In the genomic region with DNA sequence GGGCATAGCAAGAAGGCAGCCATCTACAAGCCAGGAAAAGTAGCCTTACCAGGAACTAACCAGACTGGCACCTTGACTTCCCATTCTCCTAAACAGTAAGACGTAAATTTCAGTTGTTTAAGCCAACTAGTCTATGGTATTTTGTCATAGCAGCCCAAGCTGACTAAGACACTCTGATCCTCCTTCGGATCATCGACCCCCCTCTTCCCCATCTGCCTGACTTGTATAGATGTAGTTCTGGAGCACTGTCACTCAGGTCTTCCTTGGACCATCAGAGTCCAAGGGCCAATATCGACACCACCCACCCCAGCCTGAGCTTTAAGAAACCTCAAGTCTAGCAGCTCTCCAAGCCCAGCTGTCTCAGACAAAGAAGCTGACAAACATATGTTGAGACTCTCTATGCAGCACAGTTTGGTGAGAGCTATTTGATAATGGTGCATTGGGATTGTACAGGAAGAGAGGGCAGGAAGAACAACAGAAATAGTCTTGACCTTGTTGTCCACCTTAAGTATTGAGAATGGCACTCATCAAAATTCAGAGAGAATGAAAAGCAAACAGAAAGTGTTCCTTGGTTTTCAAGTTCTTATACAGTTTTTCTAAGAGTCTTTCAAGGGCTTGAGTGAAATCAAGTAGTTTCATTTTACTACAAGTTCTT, we compare ENCODE assay signal across 10 cellular contexts.
DNase-seq lines count a peak whose midpoint lies in the region; ATAC-seq and TF ChIP-seq lines count a peak whose summit lies in the region.
"Had no signal": no experiment of that assay in that cellular context is flagged by ENCODE, and none has a peak within 500 bp of the region (broad histone marks: within the 10 kb centered on the region; RNA-seq: fewer than 3 reads in every experiment).

No MANE protein-coding gene starts in this region.

- H3K27ac ChIP-seq in fibroblast of lung (ENCODE audit: insufficient read depth, low read length) (peak overlapping the region; percentile 89), upper lobe of right lung (no peak overlapping the region), psoas muscle (no peak overlapping the region)

- H3K4me1 ChIP-seq in fibroblast of lung (ENCODE audit: control insufficient read depth, extremely low read depth, insufficient read depth, low read length) (peaks cover 21% of the 10 kb centered on the region), upper lobe of right lung (peaks cover 13% of the 10 kb centered on the region), psoas muscle (no peaks in the 10 kb centered on the region)

- no peak for TF ChIP-seq CTCF in fibroblast of lung (conservative IDR thresholded peaks at IDR 0.05 in 1 of 2, IDR thresholded peaks at IDR 0.05 in 1 of 2; ENCODE audit: low read depth in 1 of 2, low read length in 2 of 2)
- TF ChIP-seq CTCF in upper lobe of right lung (IDR thresholded peaks at IDR 0.05) = no peak
- TF ChIP-seq CTCF in psoas muscle (IDR thresholded peaks at IDR 0.05) = no peak

- peaks cover 6% of the 10 kb centered on the region for H3K27me3 Mint-ChIP-seq in activated T-cell treated with anti-CD3 and anti-CD28 coated beads, Interleukin-2, amount 50 U/mL, for 72 hours (ENCODE audit: low read depth)
- H3K27me3 Mint-ChIP-seq in activated T-cell treated with anti-CD3 and anti-CD28 coated beads, Interleukin-2, amount 50 U/mL, for 4 hours (ENCODE audit: low read depth) = peaks cover 9% of the 10 kb centered on the region

- H3K79me2 ChIP-seq in fibroblast of lung (ENCODE audit: control insufficient read depth, insufficient read depth, low read length) = no peaks in the 10 kb centered on the region

- H3K36me3 Mint-ChIP-seq in activated T-cell treated with anti-CD3 and anti-CD28 coated beads, Interleukin-2, amount 50 U/mL, for 72 hours (ENCODE audit: insufficient read depth in 2 of 2) = no peaks in the 10 kb centered on the region
- no peaks in the 10 kb centered on the region for H3K36me3 Mint-ChIP-seq in activated T-cell treated with anti-CD3 and anti-CD28 coated beads, Interleukin-2, amount 50 U/mL, for 4 hours (ENCODE audit: insufficient read depth)

- H4K20me1 ChIP-seq in fibroblast of lung (ENCODE audit: control insufficient read depth, extremely low read depth, insufficient read depth, low read length) = no peaks in the 10 kb centered on the region

- H3K4me3 ChIP-seq in fibroblast of lung (replicated peaks in 1 of 4; ENCODE audit: control extremely low read depth in 1 of 4, insufficient read depth in 1 of 4, low read depth in 3 of 4, low read length in 4 of 4) (no peak overlapping the region), upper lobe of right lung (no peak overlapping the region), psoas muscle (no peak overlapping the region)
- H3K4me3 ChIP-seq: spleen had no signal

- no peak for ATAC-seq in activated T-cell treated with anti-CD3 and anti-CD28 coated beads, Interleukin-2, amount 50 U/mL, for 72 hours (replicated peaks in 1 of 2)
- no peak for ATAC-seq in activated T-cell treated with anti-CD3 and anti-CD28 coated beads, Interleukin-2, amount 50 U/mL, for 4 hours
- peak; percentile 28 for ATAC-seq in HG03432 (IDR thresholded peaks at IDR 0.05; ENCODE audit: unreplicated experiment)
- ATAC-seq in upper lobe of right lung = peak; percentile 62
- ATAC-seq in psoas muscle = no peak
- ATAC-seq: effector memory CD8-positive, alpha-beta T cell had no signal

- H2AFZ ChIP-seq in fibroblast of lung (ENCODE audit: low read length) = no peak overlapping the region

- 47 to 65% (median 48%) methylated on average over 4 of the region's 4 CpGs for WGBS in psoas muscle, 3 donors

- DNase-seq in activated T-cell treated with anti-CD3 and anti-CD28 coated beads, Interleukin-2, amount 50 U/mL, for 72 hours = no peak
- no peak for DNase-seq in activated T-cell treated with anti-CD3 and anti-CD28 coated beads, Interleukin-2, amount 50 U/mL, for 4 hours
- peak in 1 of 2 donors; percentile 43 for DNase-seq in fibroblast of lung (ENCODE audit: low read depth in 2 of 2)
- no peak for DNase-seq in upper lobe of right lung
- DNase-seq in hypothalamus (lab: John Stamatoyannopoulos, UW) = no peak
- no peak for DNase-seq in psoas muscle
- no peak for DNase-seq in hepatic stellate cell (ENCODE audit: low spot score)
- DNase-seq: effector memory CD8-positive, alpha-beta T cell; spleen had no signal

- H3K36me3 ChIP-seq in fibroblast of lung (ENCODE audit: control insufficient read depth, insufficient read depth, low read length) (no peaks in the 10 kb centered on the region), upper lobe of right lung (no peaks in the 10 kb centered on the region), psoas muscle (ENCODE audit: insufficient read depth in 1 of 2, low read depth in 1 of 2) (no peaks in the 10 kb centered on the region)
- H3K36me3 ChIP-seq: spleen had no signal

- peaks cover 41% of the 10 kb centered on the region for H3K4me1 Mint-ChIP-seq in activated T-cell treated with anti-CD3 and anti-CD28 coated beads, Interleukin-2, amount 50 U/mL, for 72 hours (ENCODE audit: low read depth)
- peaks cover 8% of the 10 kb centered on the region for H3K4me1 Mint-ChIP-seq in activated T-cell treated with anti-CD3 and anti-CD28 coated beads, Interleukin-2, amount 50 U/mL, for 4 hours (ENCODE audit: low read depth)

- no peaks in the 10 kb centered on the region for H3K9me3 Mint-ChIP-seq in activated T-cell treated with anti-CD3 and anti-CD28 coated beads, Interleukin-2, amount 50 U/mL, for 72 hours
- no peaks in the 10 kb centered on the region for H3K9me3 Mint-ChIP-seq in activated T-cell treated with anti-CD3 and anti-CD28 coated beads, Interleukin-2, amount 50 U/mL, for 4 hours
- H3K9me3 Mint-ChIP-seq: effector memory CD8-positive, alpha-beta T cell had no signal

- no peak overlapping the region for H3K9ac ChIP-seq in fibroblast of lung (ENCODE audit: insufficient read depth, low read length)

- H3K4me3 Mint-ChIP-seq in activated T-cell treated with anti-CD3 and anti-CD28 coated beads, Interleukin-2, amount 50 U/mL, for 72 hours = peak overlapping the region in 1 of 2 donors; percentile 29
- H3K4me3 Mint-ChIP-seq in activated T-cell treated with anti-CD3 and anti-CD28 coated beads, Interleukin-2, amount 50 U/mL, for 4 hours = no peak overlapping the region
- H3K4me3 Mint-ChIP-seq: effector memory CD8-positive, alpha-beta T cell had no signal

- intact Hi-C loops in upper lobe of right lung (cut with DNase I) = no loop called here
- intact Hi-C loops in psoas muscle (cut with DNase I) = no loop called here

- H3K27ac Mint-ChIP-seq in activated T-cell treated with anti-CD3 and anti-CD28 coated beads, Interleukin-2, amount 50 U/mL, for 72 hours = peak overlapping the region; percentile 34
- H3K27ac Mint-ChIP-seq: effector memory CD8-positive, alpha-beta T cell had no signal

- H3K4me2 ChIP-seq in fibroblast of lung (ENCODE audit: extremely low read depth, insufficient read depth, low read length) = peak overlapping the region; percentile 79

- H3K9me3 ChIP-seq in fibroblast of lung (ENCODE audit: control insufficient read depth, insufficient read depth, low read depth, low read length) (no peaks in the 10 kb centered on the region), upper lobe of right lung (no peaks in the 10 kb centered on the region), psoas muscle (no peaks in the 10 kb centered on the region)
- H3K9me3 ChIP-seq: spleen had no signal

- H3K27me3 ChIP-seq in fibroblast of lung (ENCODE audit: control insufficient read depth, insufficient read depth, low read length) (no peaks in the 10 kb centered on the region), upper lobe of right lung (no peaks in the 10 kb centered on the region), psoas muscle (ENCODE audit: insufficient read depth in 3 of 3, low read length in 2 of 3) (no peaks in the 10 kb centered on the region)
- H3K27me3 ChIP-seq: spleen had no signal

Comparison
In these comparisons a context has a peak if more than half of its experiments do, and no peak if none do; other contexts are left out.
1. ATAC-seq: peak in HG03432 (single experiment) and upper lobe of right lung (single experiment); none in activated T-cell treated with anti-CD3 and anti-CD28 coated beads, Interleukin-2, amount 50 U/mL, for 72 hours (0 of 2), activated T-cell treated with anti-CD3 and anti-CD28 coated beads, Interleukin-2, amount 50 U/mL, for 4 hours (0 of 2) and psoas muscle (0 of 4).